In genomic region chr1:51578383-51579109, GRCh38 we compare ENCODE assay signal across 11 cellular contexts. TPM values are rescaled to one million over a fixed set of nuclear protein-coding genes. Genes with fewer than 3 reads are reported as not detected.
DNase-seq lines count a peak whose midpoint lies in the region; ATAC-seq and TF ChIP-seq lines count a peak whose summit lies in the region.
"Had no signal": no experiment of that assay in that cellular context is flagged by ENCODE, and none has a peak within 500 bp of the region (broad histone marks: within the 10 kb centered on the region; RNA-seq: fewer than 3 reads in every experiment).

No MANE protein-coding gene starts in this region.

- no peaks in the 10 kb centered on the region for H3K36me3 ChIP-seq in GM06990 (ENCODE audit: control insufficient read depth, insufficient read depth, low read length)

- no peak overlapping the region for H3K4me3 ChIP-seq in GM06990 (replicated peaks; ENCODE audit: low read depth, low read length)
- no peak overlapping the region for H3K4me3 ChIP-seq in coronary artery

- no peak for TF ChIP-seq POLR2A in erythroblast (IDR thresholded peaks at IDR 0.05; ENCODE audit: low read length)

- intact Hi-C loops in cardiac septum (cut with DNase I), result no loop called here

- peak; percentile 87 for ATAC-seq in GM19452 (IDR thresholded peaks at IDR 0.05; ENCODE audit: unreplicated experiment)
- ATAC-seq in HG03097 (IDR thresholded peaks at IDR 0.05; ENCODE audit: low FRiP score, unreplicated experiment), result peak; percentile 66

- H3K27me3 ChIP-seq in GM06990 (replicated peaks; ENCODE audit: control insufficient read depth, insufficient read depth, low read length), result no peaks in the 10 kb centered on the region

- no peak overlapping the region for H3K27ac ChIP-seq in coronary artery
- H3K27ac ChIP-seq: epithelial cell of prostate had no signal

- DNase-seq in GM06990 (ENCODE audit: extremely low read depth, insufficient read length), result peak; percentile 46
- peak; percentile 47 for DNase-seq in RPMI8226
- DNase-seq in erythroblast (lab: John Stamatoyannopoulos, UW), result no peak
- no peak for DNase-seq in coronary artery (ENCODE audit: low spot score)
- no peak for DNase-seq in cardiac septum (ENCODE audit: low spot score)
- DNase-seq in hepatic stellate cell (ENCODE audit: low spot score), result no peak
- DNase-seq: CD4-positive, CD25-positive, alpha-beta regulatory T cell; NCI-H187 had no signal

- no peak for TF ChIP-seq CTCF in GM06990 (IDR thresholded peaks at IDR 0.05; ENCODE audit: insufficient read depth, low read length, poor library complexity, severe bottlenecking)
- TF ChIP-seq CTCF in coronary artery (IDR thresholded peaks at IDR 0.05), result no peak

RNA-seq across cellular contexts. Expression of gene OSBPL9, which starts 38.3 kb away (rescaled TPM):
- 48.7 TPM for total RNA-seq in cardiac septum

RNA-seq across cellular contexts. Expression of gene EPS15, which starts 59.5 kb away (rescaled TPM):
- total RNA-seq in cardiac septum, result 46.6 TPM

Comparison
In these comparisons a context has a peak if more than half of its experiments do, and no peak if none do; other contexts are left out.
1. DNase-seq: peak in GM06990 (single experiment) and RPMI8226 (single experiment); none in erythroblast (0 of 2), coronary artery (single experiment), cardiac septum (single experiment) and hepatic stellate cell (single experiment).